Comparison of ENCODE assay signal across 8 cellular contexts in the genomic region with DNA sequence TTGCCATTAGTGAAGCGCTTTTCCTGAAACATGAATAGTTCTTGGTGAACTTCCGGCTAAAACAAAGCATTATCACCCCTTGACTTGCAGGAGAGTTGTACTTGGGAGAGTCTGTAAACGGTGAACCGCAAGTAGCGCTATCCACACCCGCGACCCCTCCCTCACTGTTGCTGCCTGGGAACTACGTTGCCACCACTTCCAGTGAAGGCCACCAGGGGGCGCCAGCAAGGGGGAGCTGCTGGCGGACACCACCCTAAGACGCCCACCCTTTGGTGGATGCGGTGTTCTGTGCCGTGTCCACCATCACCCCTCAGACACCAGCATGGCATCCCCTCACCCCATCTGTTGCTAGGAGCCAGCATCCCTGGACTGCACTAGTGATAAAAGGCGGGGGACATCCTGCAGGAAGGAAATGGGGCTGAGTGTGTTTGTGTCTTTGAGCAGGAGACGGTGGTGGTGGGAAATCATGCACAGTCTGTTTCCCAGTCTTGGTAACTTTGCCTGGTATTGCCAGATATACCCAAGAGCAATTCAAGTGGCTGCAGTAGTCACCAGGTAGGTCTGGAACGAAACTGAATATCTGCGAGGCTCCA.
DNase-seq lines count a peak whose midpoint lies in the region; ATAC-seq and TF ChIP-seq lines count a peak whose summit lies in the region.

No MANE protein-coding gene starts in this region.

- H3K4me3 ChIP-seq in AG04449 (ENCODE audit: low read depth, low read length) (no peak overlapping the region), right atrium auricular region (no peak overlapping the region)

- CTCF ChIA-PET in AG04449 (lab: Yijun Ruan, JAX): interaction anchor here (0.8 to 1.5 kb wide), 4 partner anchors 8 to 19 kb away, joined by 3 to 4 read pairs (median 3); no protein-coding TSS in a partner anchor

- H3K36me3 ChIP-seq in right atrium auricular region: no peaks in the 10 kb centered on the region

- no peaks in the 10 kb centered on the region for H3K4me1 ChIP-seq in right atrium auricular region

- TF ChIP-seq CTCF in AG04449 (IDR thresholded peaks at IDR 0.05; ENCODE audit: insufficient read depth, low read length, missing control alignments): peak; percentile 69
- peak; percentile 52 to 69 for TF ChIP-seq CTCF in right atrium auricular region (IDR thresholded peaks at IDR 0.05)

- H3K27me3 ChIP-seq in right atrium auricular region: no peaks in the 10 kb centered on the region

- no peak for ATAC-seq in HG02870 (IDR thresholded peaks at IDR 0.05; ENCODE audit: unreplicated experiment)

- no peaks in the 10 kb centered on the region for H3K9me3 ChIP-seq in right atrium auricular region

- no peak overlapping the region for H3K27ac ChIP-seq in right atrium auricular region

- POLR2A ChIA-PET in AG04449 (lab: Yijun Ruan, JAX): no interaction called here

- DNase-seq in AG04449 (ENCODE audit: low read depth, low spot score) (no peak), HT1080 (ENCODE audit: low read depth) (peak; percentile 28), activated T-cell treated with anti-CD3 and anti-CD28 coated beads for 48 hours (ENCODE audit: low read depth) (peak; percentile 39), right atrium auricular region (ENCODE audit: low spot score) (no peak), SIG-M5 (lab: John Stamatoyannopoulos, UW) (no peak), NCI-H1930 (lab: John Stamatoyannopoulos, UW) (no peak)
- DNase-seq in stimulated activated CD8-positive, alpha-beta memory T cell treated with anti-CD3 and anti-CD28 coated beads, Interleukin-12 subunit alpha, Interleukin-12 subunit beta, amount 100 ng/mL, for 1 hour (ENCODE audit: low read depth): peak; percentile 10

Comparison
In these comparisons a context has a peak if more than half of its experiments do, and no peak if none do; other contexts are left out.
1. DNase-seq: peak in HT1080 (single experiment), activated T-cell treated with anti-CD3 and anti-CD28 coated beads for 48 hours (single experiment) and stimulated activated CD8-positive, alpha-beta memory T cell treated with anti-CD3 and anti-CD28 coated beads, Interleukin-12 subunit alpha, Interleukin-12 subunit beta, amount 100 ng/mL, for 1 hour (single experiment); none in AG04449 (single experiment), right atrium auricular region (single experiment), SIG-M5 (single experiment) and NCI-H1930 (0 of 2).